32 cellular contexts compared by ENCODE assay signal in the genomic region with DNA sequence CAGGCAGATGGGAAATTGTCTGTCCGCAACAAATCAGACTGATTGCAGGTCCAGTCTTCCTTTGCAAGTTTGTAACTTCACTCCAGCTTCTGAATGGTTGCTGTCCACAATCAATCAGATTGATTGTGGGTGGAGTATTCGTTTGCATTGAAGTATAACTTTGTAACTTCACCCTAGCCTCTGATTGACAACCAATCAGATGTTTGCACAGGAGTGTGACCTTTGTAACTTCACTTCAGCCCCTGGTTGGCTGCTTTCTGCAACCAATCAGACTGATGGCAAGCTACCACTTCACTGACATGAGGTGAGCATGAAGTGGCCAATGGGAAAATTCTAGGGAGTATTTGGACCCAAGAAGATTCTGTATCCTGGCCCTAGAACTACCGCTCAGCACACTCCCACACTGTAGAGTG. TPM values are rescaled to one million over a fixed set of nuclear protein-coding genes. Genes with fewer than 3 reads are reported as not detected.
"Had no signal": no experiment of that assay in that cellular context is flagged by ENCODE, and none has a peak within 500 bp of the region (broad histone marks: within the 10 kb centered on the region; RNA-seq: fewer than 3 reads in every experiment).

No MANE protein-coding gene starts in this region.

- H3K4me1 ChIP-seq: adrenal gland had no signal

- H3K4me1 Mint-ChIP-seq: activated CD4-positive, alpha-beta memory T cell treated with anti-CD3 and anti-CD28 coated beads, Interleukin-2, amount 10 ng/mL, durations not matched to agents 7 days and 5 days; activated CD4-positive, alpha-beta T cell treated with anti-CD3 and anti-CD28 coated beads for 36 hours; activated naive CD4-positive, alpha-beta T cell treated with anti-CD3 and anti-CD28 coated beads, Interleukin-2, amount 10 ng/mL, durations not matched to agents 7 days and 5 days; activated naive CD8-positive, alpha-beta T cell treated with anti-CD3 and anti-CD28 coated beads, Interleukin-2, amount 10 ng/mL, durations not matched to agents 7 days and 5 days; T-cell had no signal

- H3K4me3 ChIP-seq: adrenal gland had no signal

- H3K36me3 Mint-ChIP-seq: activated naive CD4-positive, alpha-beta T cell treated with anti-CD3 and anti-CD28 coated beads, Interleukin-2, amount 10 ng/mL, durations not matched to agents 7 days and 5 days; activated naive CD8-positive, alpha-beta T cell treated with anti-CD3 and anti-CD28 coated beads, Interleukin-2, amount 10 ng/mL, durations not matched to agents 7 days and 5 days; T-cell had no signal

- ATAC-seq: activated CD4-positive, alpha-beta T cell treated with anti-CD3 and anti-CD28 coated beads for 36 hours; T-cell had no signal

- H3K4me3 Mint-ChIP-seq: activated CD4-positive, alpha-beta memory T cell treated with anti-CD3 and anti-CD28 coated beads, Interleukin-2, amount 10 ng/mL, durations not matched to agents 7 days and 5 days; activated CD4-positive, alpha-beta T cell treated with anti-CD3 and anti-CD28 coated beads for 36 hours; activated naive CD4-positive, alpha-beta T cell treated with anti-CD3 and anti-CD28 coated beads, Interleukin-2, amount 10 ng/mL, durations not matched to agents 7 days and 5 days; activated naive CD8-positive, alpha-beta T cell treated with anti-CD3 and anti-CD28 coated beads, Interleukin-2, amount 10 ng/mL, durations not matched to agents 7 days and 5 days; T-cell had no signal

- H3K27ac ChIP-seq: adrenal gland had no signal

- DNase-seq: activated CD4-positive, alpha-beta memory T cell treated with anti-CD3 and anti-CD28 coated beads, Interleukin-2, amount 10 ng/mL, durations not matched to agents 7 days and 5 days; activated CD4-positive, alpha-beta T cell treated with anti-CD3 and anti-CD28 coated beads for 36 hours; activated CD4-positive, alpha-beta T cell treated with anti-CD3 and anti-CD28 coated beads, Interleukin-2, amount 50 U/mL, for 1 hour; activated CD4-positive, CD25-positive, alpha-beta regulatory T cell; activated gamma-delta T cell treated with Interleukin-2 at 50 U/mL for 16 hours; activated naive CD4-positive, alpha-beta T cell treated with anti-CD3 and anti-CD28 coated beads, Interleukin-2, amount 10 ng/mL, durations not matched to agents 7 days and 5 days; activated naive CD8-positive, alpha-beta T cell treated with anti-CD3 and anti-CD28 coated beads, Interleukin-2, amount 10 ng/mL, durations not matched to agents 7 days and 5 days; activated T-cell treated with anti-CD3 and anti-CD28 coated beads for 4 hours; activated T-cell treated with anti-CD3 and anti-CD28 coated beads, Interleukin-2, amount 50 U/mL, for 48 hours; adrenal gland; anterior cingulate cortex; caudate nucleus; NCI-H1048; NCI-H1417; NCI-H1694; NCI-H2029; NCI-H2107; NCI-H2171 treated with DMSO at 0.1 percent for 48 hours; NCI-H226; NCI-H526; NCI-H82; NK-92 treated with Interleukin-12 subunit alpha and Interleukin-12 subunit beta, amount 100 ng/mL, for 24 hours; OCI-M1; SHP77 treated with DMSO at 0.1 percent for 48 hours; T-cell; T-helper 2 cell; T1000 had no signal

- H3K27me3 Mint-ChIP-seq: activated CD4-positive, alpha-beta memory T cell treated with anti-CD3 and anti-CD28 coated beads, Interleukin-2, amount 10 ng/mL, durations not matched to agents 7 days and 5 days; activated naive CD4-positive, alpha-beta T cell treated with anti-CD3 and anti-CD28 coated beads, Interleukin-2, amount 10 ng/mL, durations not matched to agents 7 days and 5 days; activated naive CD8-positive, alpha-beta T cell treated with anti-CD3 and anti-CD28 coated beads, Interleukin-2, amount 10 ng/mL, durations not matched to agents 7 days and 5 days had no signal

- H3K27me3 ChIP-seq: adrenal gland had no signal

- H3K36me3 ChIP-seq: adrenal gland had no signal

- H3K27ac Mint-ChIP-seq: activated CD4-positive, alpha-beta memory T cell treated with anti-CD3 and anti-CD28 coated beads, Interleukin-2, amount 10 ng/mL, durations not matched to agents 7 days and 5 days; activated CD4-positive, alpha-beta T cell treated with anti-CD3 and anti-CD28 coated beads for 36 hours; activated naive CD4-positive, alpha-beta T cell treated with anti-CD3 and anti-CD28 coated beads, Interleukin-2, amount 10 ng/mL, durations not matched to agents 7 days and 5 days; activated naive CD8-positive, alpha-beta T cell treated with anti-CD3 and anti-CD28 coated beads, Interleukin-2, amount 10 ng/mL, durations not matched to agents 7 days and 5 days; activated T-helper 2 cell treated with anti-CD3 and anti-CD28 coated beads, Interferon-gamma antibody, Interleukin-2, Interleukin-4, amounts not matched to agents 10 μg/mL and 5 μg/mL and 100 μg/mL, durations not matched to agents 14 hours and 24 hours and 36 hours; T-cell had no signal

RNA-seq across cellular contexts. Expression of a gene that starts 25.7 kb away (rescaled TPM):
- total RNA-seq: activated CD4-positive, alpha-beta memory T cell treated with anti-CD3 and anti-CD28 coated beads, Interleukin-2, amount 10 ng/mL, durations not matched to agents 7 days and 5 days; activated CD4-positive, alpha-beta T cell treated with anti-CD3 and anti-CD28 coated beads for 36 hours; activated CD8-positive, alpha-beta memory T cell treated with anti-CD3 and anti-CD28 coated beads for 36 hours; activated naive CD8-positive, alpha-beta T cell treated with anti-CD3 and anti-CD28 coated beads, Interleukin-2, amount 10 ng/mL, durations not matched to agents 7 days and 5 days; activated T-helper 2 cell treated with anti-CD3 and anti-CD28 coated beads, Interferon-gamma antibody, Interleukin-2, Interleukin-4, amounts not matched to agents 10 μg/mL and 5 μg/mL and 100 μg/mL, durations not matched to agents 14 hours and 24 hours and 36 hours; adrenal gland; cerebellum; SK-MEL-5; T-cell had no signal
- polyA plus RNA-seq: adrenal gland had no signal

RNA-seq across cellular contexts. Expression of a gene that starts 33.2 kb away (rescaled TPM):
- total RNA-seq: activated CD4-positive, alpha-beta memory T cell treated with anti-CD3 and anti-CD28 coated beads, Interleukin-2, amount 10 ng/mL, durations not matched to agents 7 days and 5 days; activated CD4-positive, alpha-beta T cell treated with anti-CD3 and anti-CD28 coated beads for 36 hours; activated CD8-positive, alpha-beta memory T cell treated with anti-CD3 and anti-CD28 coated beads for 36 hours; activated naive CD8-positive, alpha-beta T cell treated with anti-CD3 and anti-CD28 coated beads, Interleukin-2, amount 10 ng/mL, durations not matched to agents 7 days and 5 days; activated T-helper 2 cell treated with anti-CD3 and anti-CD28 coated beads, Interferon-gamma antibody, Interleukin-2, Interleukin-4, amounts not matched to agents 10 μg/mL and 5 μg/mL and 100 μg/mL, durations not matched to agents 14 hours and 24 hours and 36 hours; adrenal gland; cerebellum; NCI-H460; SK-MEL-5; T-cell had no signal
- polyA plus RNA-seq: adrenal gland had no signal
